In genomic region chr12:108724054-108724889, GRCh38 we compare ENCODE assay signal across 8 cellular contexts. TPM values are rescaled to one million over a fixed set of nuclear protein-coding genes. Genes with fewer than 3 reads are reported as not detected.
DNase-seq lines count a peak whose midpoint lies in the region; ATAC-seq, FAIRE-seq and TF ChIP-seq lines count a peak whose summit lies in the region.

No MANE protein-coding gene starts in this region.

- H3K27me3 ChIP-seq in HepG2 (ENCODE audit: control insufficient read depth in 1 of 2, insufficient read depth in 2 of 2, low read length in 2 of 2) = no peaks in the 10 kb centered on the region

- BruUV-seq in HepG2 (replicated peaks; lab: Mats Ljungman, UMichigan) = no TSS peak

- H3K27me3 Mint-ChIP-seq in activated T-cell treated with anti-CD3 and anti-CD28 coated beads, Interleukin-2, amount 50 U/mL, for 72 hours (ENCODE audit: low read depth) = no peaks in the 10 kb centered on the region

- in situ Hi-C loops in HepG2 (cut with HindIII; ENCODE audit: extremely low pct_ligation_motif_present, low pct_unique_long_range_greater_than_20kb) = no loop called here

- peak overlapping the region; percentile 28 for H3K27ac ChIP-seq in HepG2 (ENCODE audit: extremely low read length, insufficient read depth, low read length)

- TF ChIP-seq EP300 in HepG2 (IDR thresholded peaks at IDR 0.05; ENCODE audit: low read depth in 2 of 2, low read length in 2 of 2) = no peak
- no peak for TF ChIP-seq EP300 in HepG2 (CRISPR knock-in tag; IDR thresholded peaks at IDR 0.05; ENCODE audit: borderline replicate concordance)

- TF ChIP-seq RAD21 in HepG2 (CRISPR knock-in tag; IDR thresholded peaks at IDR 0.05) = no peak

- H3K4me3 ChIP-seq in HepG2 (replicated peaks in 1 of 3; ENCODE audit: insufficient read depth in 1 of 3, low read depth in 2 of 3, low read length in 3 of 3) = no peak overlapping the region

- 68% methylated on average over 3 of the region's 3 CpGs for WGBS in HepG2 (ENCODE audit: low lambda C conversion rate)

- POLR2A ChIA-PET in HepG2 (lab: Yijun Ruan, JAX) = no interaction called here

- H3K4me3 Mint-ChIP-seq in activated T-cell treated with anti-CD3 and anti-CD28 coated beads, Interleukin-2, amount 50 U/mL, for 72 hours = peak overlapping the region in 1 of 2 donors; percentile 79

- H3K4me2 ChIP-seq in HepG2 (ENCODE audit: low read depth, low read length) = peak overlapping the region; percentile 34; the same call in 1 of the 2 replicates

- no peak for FAIRE-seq in HepG2 (lab: Jason Lieb, UNC)

- intact Hi-C loops in HepG2 (cut with micrococcal nuclease; ENCODE audit: unreplicated experiment) = no loop called here

- peaks cover 48% of the 10 kb centered on the region for H3K4me1 Mint-ChIP-seq in activated T-cell treated with anti-CD3 and anti-CD28 coated beads, Interleukin-2, amount 50 U/mL, for 72 hours (ENCODE audit: low read depth)

- no peak overlapping the region for H3K9ac ChIP-seq in HepG2 (ENCODE audit: insufficient read depth, low read depth, low read length)

- CTCF ChIA-PET in HepG2 (lab: Yijun Ruan, JAX; ENCODE audit: low intra/inter-chr PET ratio, low total read pairs) = no interaction called here

- no peak for TF ChIP-seq POLR2A in HepG2 (IDR thresholded peaks at IDR 0.05; ENCODE audit: insufficient read depth in 1 of 2, low read depth in 2 of 2, low read length in 2 of 2)

- peaks cover 96% of the 10 kb centered on the region for H3K79me2 ChIP-seq in HepG2 (ENCODE audit: insufficient read depth, low read length)

- no peak overlapping the region for H2AFZ ChIP-seq in HepG2 (ENCODE audit: low read length)

- DNase-seq in stimulated activated CD4-positive, alpha-beta T cell treated with anti-CD3 and anti-CD28 coated beads, Interleukin-1b, Interleukin-23, amount 100 ng/mL, for 48 hours = peak; percentile 32
- DNase-seq in stimulated activated CD4-positive, alpha-beta T cell treated with anti-CD3 and anti-CD28 coated beads, Interleukin-4, amount 100 ng/mL, for 4 hours = no peak
- peak; percentile 22 to 24 for DNase-seq in activated T-cell treated with anti-CD3 and anti-CD28 coated beads, Interleukin-2, amount 50 U/mL, for 72 hours
- DNase-seq in HepG2 (ENCODE audit: low spot score) = no peak
- DNase-seq in 8988T = no peak
- DNase-seq in NCI-H82 treated with DMSO at 0.1 percent for 48 hours (lab: John Stamatoyannopoulos, UW; ENCODE audit: unreplicated experiment) = no peak

- H3K9me3 Mint-ChIP-seq in activated T-cell treated with anti-CD3 and anti-CD28 coated beads, Interleukin-2, amount 50 U/mL, for 72 hours = no peaks in the 10 kb centered on the region

- no peak for TF ChIP-seq CTCF in HepG2 (CRISPR knock-in tag; IDR thresholded peaks at IDR 0.05)

- H3K27ac Mint-ChIP-seq in activated T-cell treated with anti-CD3 and anti-CD28 coated beads, Interleukin-2, amount 50 U/mL, for 72 hours = peak overlapping the region; percentile 58

- H3K36me3 ChIP-seq in HepG2 (replicated peaks in 1 of 2; ENCODE audit: control insufficient read depth in 1 of 2, insufficient read depth in 2 of 2, low read length in 2 of 2) = peaks cover 0 to 5% of the 10 kb centered on the region in 2 experiments; a peak in 1 of 5 replicates

- peaks cover 70% of the 10 kb centered on the region for H4K20me1 ChIP-seq in HepG2 (ENCODE audit: insufficient read depth, low read length)

- peaks cover 0 to 2% of the 10 kb centered on the region in 2 donors for H3K36me3 Mint-ChIP-seq in activated T-cell treated with anti-CD3 and anti-CD28 coated beads, Interleukin-2, amount 50 U/mL, for 72 hours (ENCODE audit: insufficient read depth in 2 of 2)

- ATAC-seq in activated T-cell treated with anti-CD3 and anti-CD28 coated beads, Interleukin-2, amount 50 U/mL, for 72 hours (replicated peaks in 1 of 2) = peak; percentile 75 to 81
- ATAC-seq in HepG2 (peak; percentile 75), HG02973 (IDR thresholded peaks at IDR 0.05; ENCODE audit: unreplicated experiment) (no peak), GM18861 (IDR thresholded peaks at IDR 0.05; ENCODE audit: unreplicated experiment) (no peak)

- H3K4me1 ChIP-seq in HepG2 (ENCODE audit: insufficient read depth, low read length) = peaks cover 88% of the 10 kb centered on the region

- no peaks in the 10 kb centered on the region for H3K9me3 ChIP-seq in HepG2 (ENCODE audit: low read length)

TF ChIP-seq in HepG2, 621 proteins besides CTCF, POLR2A, EP300 and RAD21:
- TF ChIP-seq KDM5A (IDR thresholded peaks at IDR 0.05; ENCODE audit: borderline replicate concordance, low read length) (no peak), TEF (CRISPR knock-in tag; IDR thresholded peaks at IDR 0.05) (no peak), MEIS1 (CRISPR knock-in tag; IDR thresholded peaks at IDR 0.05; ENCODE audit: borderline replicate concordance) (no peak), ZNF576 (CRISPR knock-in tag; IDR thresholded peaks at IDR 0.05) (no peak)

RNA-seq across cellular contexts. Expression of gene CORO1C, which starts 7.0 kb away (rescaled TPM):
- 10 to 100 TPM; 35.6 to 38.3 TPM for total RNA-seq in activated T-cell treated with anti-CD3 and anti-CD28 coated beads, Interleukin-2, amount 50 U/mL, for 72 hours
- 73.7 and 128 TPM in 2 replicates for total RNA-seq in HepG2 (2016; rRNA removed; fragmentation: Illumina TruSeq; extraction: Trizol)
- total RNA-seq in HepG2 (2016; cell fraction: cytosol; rRNA removed; fragmentation: Illumina TruSeq; extraction: Trizol; ENCODE audit: low read depth) = 21.0 and 28.0 TPM in 2 replicates
- total RNA-seq in HepG2 (2016; cell fraction: insoluble cytoplasmic fraction; rRNA removed; fragmentation: Illumina TruSeq; extraction: Trizol) = 70.7 and 135 TPM in 2 replicates
- 29.9 and 30.4 TPM in 2 replicates for total RNA-seq in HepG2 (2016; cell fraction: membrane; rRNA removed; fragmentation: Illumina TruSeq; extraction: Trizol)
- 66.4 and 67.4 TPM in 2 replicates for total RNA-seq in HepG2 (2016; cell fraction: nucleus; rRNA removed; fragmentation: Illumina TruSeq; extraction: Trizol)
- polyA plus RNA-seq in HepG2 (2011; rRNA removed) = 116 and 131 TPM in 2 replicates
- 95.2 and 104 TPM in 2 replicates for polyA plus RNA-seq in HepG2 (2011; cell fraction: cytosol; rRNA removed)
- 66.8 and 86.4 TPM in 2 replicates for polyA plus RNA-seq in HepG2 (2011; cell fraction: nucleus; rRNA removed)
- 68.8 and 74.2 TPM in 2 replicates for polyA plus RNA-seq in HepG2 (2012)
- polyA plus RNA-seq in HepG2 (2016; cell fraction: cytosol; fragmentation: Illumina TruSeq; extraction: Trizol; ENCODE audit: low read depth) = 5.3 and 6.6 TPM in 2 replicates
- polyA plus RNA-seq in HepG2 (2016; cell fraction: insoluble cytoplasmic fraction; fragmentation: Illumina TruSeq; extraction: Trizol; ENCODE audit: low read depth) = 202 and 219 TPM in 2 replicates
- 17.3 and 18.7 TPM in 2 replicates for polyA plus RNA-seq in HepG2 (2016; cell fraction: membrane; fragmentation: Illumina TruSeq; extraction: Trizol; ENCODE audit: low read depth)
- polyA plus RNA-seq in HepG2 (2016; cell fraction: nucleus; fragmentation: Illumina TruSeq; extraction: Trizol; ENCODE audit: insufficient read depth, low read depth) = 93.1 and 94.0 TPM in 2 replicates
- polyA minus RNA-seq in HepG2 (2011; rRNA and poly(A)+ RNA removed; ENCODE audit: low replicate concordance) = 321 and 493 TPM in 2 replicates
- 108 and 148 TPM in 2 replicates for polyA minus RNA-seq in HepG2 (2011; cell fraction: cytosol; rRNA and poly(A)+ RNA removed)
- polyA minus RNA-seq in HepG2 (2011; cell fraction: nucleus; rRNA and poly(A)+ RNA removed) = 132 and 144 TPM in 2 replicates

Comparison
In these comparisons a context has a peak if more than half of its experiments do, and no peak if none do; other contexts are left out.
1. DNase-seq: peak in stimulated activated CD4-positive, alpha-beta T cell treated with anti-CD3 and anti-CD28 coated beads, Interleukin-1b, Interleukin-23, amount 100 ng/mL, for 48 hours (single experiment) and activated T-cell treated with anti-CD3 and anti-CD28 coated beads, Interleukin-2, amount 50 U/mL, for 72 hours (2 of 2); none in stimulated activated CD4-positive, alpha-beta T cell treated with anti-CD3 and anti-CD28 coated beads, Interleukin-4, amount 100 ng/mL, for 4 hours (0 of 2), HepG2 (single experiment), 8988T (single experiment) and NCI-H82 treated with DMSO at 0.1 percent for 48 hours (single experiment).
2. ATAC-seq: peak in activated T-cell treated with anti-CD3 and anti-CD28 coated beads, Interleukin-2, amount 50 U/mL, for 72 hours (2 of 2) and HepG2 (single experiment); none in HG02973 (single experiment) and GM18861 (single experiment).